18 cellular contexts compared by ENCODE assay signal in the genomic region with DNA sequence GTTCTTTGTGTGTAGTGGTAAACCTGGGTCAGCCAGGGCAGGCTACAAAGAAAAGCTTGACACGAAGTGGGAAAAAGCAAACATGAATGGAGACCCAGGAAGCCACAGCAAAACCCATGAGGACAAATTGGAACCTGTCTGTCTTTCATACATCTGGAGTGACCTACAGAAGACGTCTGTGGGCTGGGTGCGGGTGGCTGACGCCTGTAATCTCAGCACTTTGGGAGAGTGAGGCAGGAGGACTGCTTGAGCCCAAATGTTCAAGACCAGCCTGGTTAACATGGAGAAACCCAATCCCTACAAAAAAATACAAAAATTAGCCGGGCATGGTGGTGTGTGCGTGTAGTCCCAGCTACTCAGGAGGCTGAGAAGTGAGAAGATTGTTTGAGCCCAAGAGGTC. TPM values are rescaled to one million over a fixed set of nuclear protein-coding genes. Genes with fewer than 3 reads are reported as not detected.
DNase-seq lines count a peak whose midpoint lies in the region; ATAC-seq and TF ChIP-seq lines count a peak whose summit lies in the region.
"Had no signal": no experiment of that assay in that cellular context is flagged by ENCODE, and none has a peak within 500 bp of the region (broad histone marks: within the 10 kb centered on the region; RNA-seq: fewer than 3 reads in every experiment).

No MANE protein-coding gene starts in this region.

- H3K4me3 Mint-ChIP-seq in nephron = no peak overlapping the region
- H3K4me3 Mint-ChIP-seq: CD14-positive monocyte; CD8-positive, alpha-beta T cell had no signal

- WGBS in suprapubic skin = 69% methylated on average over 6 of the region's 6 CpGs

- H3K27me3 ChIP-seq in left ventricle myocardium inferior (ENCODE audit: low read depth) = peaks cover 4% of the 10 kb centered on the region
- no peaks in the 10 kb centered on the region for H3K27me3 ChIP-seq in suprapubic skin
- H3K27me3 ChIP-seq: BLaER1 had no signal

- H3K36me3 ChIP-seq in left ventricle myocardium inferior (no peaks in the 10 kb centered on the region), suprapubic skin (no peaks in the 10 kb centered on the region)
- H3K36me3 ChIP-seq: BLaER1, HAP-1 had no signal

- TF ChIP-seq POLR2A in suprapubic skin (IDR thresholded peaks at IDR 0.05) = no peak

- no peak overlapping the region for H3K4me3 ChIP-seq in left ventricle myocardium inferior
- no peak overlapping the region for H3K4me3 ChIP-seq in suprapubic skin
- H3K4me3 ChIP-seq: BLaER1, GM12878, GM23248, HAP-1 had no signal

- TF ChIP-seq CTCF in left ventricle myocardium inferior (IDR thresholded peaks at IDR 0.05; ENCODE audit: borderline replicate concordance) (no peak), nephron (IDR thresholded peaks at IDR 0.05; ENCODE audit: unreplicated experiment in 3 of 3) (no peak), suprapubic skin (IDR thresholded peaks at IDR 0.05) (no peak)

- TF ChIP-seq EP300 in suprapubic skin (IDR thresholded peaks at IDR 0.05) = no peak

- intact Hi-C loops in left ventricle myocardium inferior (cut with micrococcal nuclease) = no loop called here
- intact Hi-C loops in left cardiac atrium (cut with DNase I) = no loop called here

- DNase-seq in left ventricle myocardium inferior (no peak), left cardiac atrium (no peak), suprapubic skin (ENCODE audit: low spot score in 2 of 2) (no peak), CD1c-positive myeloid dendritic cell (ENCODE audit: extremely low spot score) (no peak), HT-29 (ENCODE audit: low spot score) (no peak)
- DNase-seq: 8988T; Calu3; CD8-positive, alpha-beta T cell; DMS53; DND-41; EL had no signal

- H3K27ac ChIP-seq in left ventricle myocardium inferior (replicated peaks) (peak overlapping the region; percentile 14), suprapubic skin (peak overlapping the region; percentile 3)
- H3K27ac ChIP-seq: BLaER1, GM23248 had no signal

- H3K9me3 ChIP-seq in left ventricle myocardium inferior (replicated peaks) (peaks cover 6% of the 10 kb centered on the region), suprapubic skin (no peaks in the 10 kb centered on the region)
- H3K9me3 ChIP-seq: HAP-1 had no signal

- peaks cover 38% of the 10 kb centered on the region for H3K4me1 Mint-ChIP-seq in nephron

- H3K36me3 Mint-ChIP-seq in nephron (ENCODE audit: low read depth) = no peaks in the 10 kb centered on the region
- H3K36me3 Mint-ChIP-seq: CD14-positive monocyte; CD8-positive, alpha-beta T cell had no signal

- peak overlapping the region in 2 of 3 experiments; percentile 95 to 97 for H3K27ac Mint-ChIP-seq in nephron
- H3K27ac Mint-ChIP-seq: CD8-positive, alpha-beta T cell had no signal

- ATAC-seq in left cardiac atrium (no peak), GM18511 (IDR thresholded peaks at IDR 0.05; ENCODE audit: unreplicated experiment) (no peak)
- ATAC-seq: CD8-positive, alpha-beta T cell; GM12878 had no signal

- peaks cover 9% of the 10 kb centered on the region for H3K27me3 Mint-ChIP-seq in nephron (ENCODE audit: low read depth)

- peaks cover 9% of the 10 kb centered on the region for H3K9me3 Mint-ChIP-seq in nephron

- H3K4me1 ChIP-seq in left ventricle myocardium inferior (peaks cover 17% of the 10 kb centered on the region), suprapubic skin (peaks cover 5% of the 10 kb centered on the region)
- H3K4me1 ChIP-seq: HAP-1 had no signal

RNA-seq across cellular contexts. Expression of a gene that starts 13.1 kb away (rescaled TPM):
- total RNA-seq in left ventricle myocardium inferior (3.0 TPM), left cardiac atrium (1 to 10 TPM; 7.5 to 9.7 TPM), suprapubic skin (1 to 10 TPM; 3.1 to 5.6 (median 4.6) TPM)
- total RNA-seq in HT-29 (2014; rRNA removed; shearing (Covaris generic)) = not detected in 2 replicates
